ENCODE assay signal across 8 cellular contexts in the genomic region with DNA sequence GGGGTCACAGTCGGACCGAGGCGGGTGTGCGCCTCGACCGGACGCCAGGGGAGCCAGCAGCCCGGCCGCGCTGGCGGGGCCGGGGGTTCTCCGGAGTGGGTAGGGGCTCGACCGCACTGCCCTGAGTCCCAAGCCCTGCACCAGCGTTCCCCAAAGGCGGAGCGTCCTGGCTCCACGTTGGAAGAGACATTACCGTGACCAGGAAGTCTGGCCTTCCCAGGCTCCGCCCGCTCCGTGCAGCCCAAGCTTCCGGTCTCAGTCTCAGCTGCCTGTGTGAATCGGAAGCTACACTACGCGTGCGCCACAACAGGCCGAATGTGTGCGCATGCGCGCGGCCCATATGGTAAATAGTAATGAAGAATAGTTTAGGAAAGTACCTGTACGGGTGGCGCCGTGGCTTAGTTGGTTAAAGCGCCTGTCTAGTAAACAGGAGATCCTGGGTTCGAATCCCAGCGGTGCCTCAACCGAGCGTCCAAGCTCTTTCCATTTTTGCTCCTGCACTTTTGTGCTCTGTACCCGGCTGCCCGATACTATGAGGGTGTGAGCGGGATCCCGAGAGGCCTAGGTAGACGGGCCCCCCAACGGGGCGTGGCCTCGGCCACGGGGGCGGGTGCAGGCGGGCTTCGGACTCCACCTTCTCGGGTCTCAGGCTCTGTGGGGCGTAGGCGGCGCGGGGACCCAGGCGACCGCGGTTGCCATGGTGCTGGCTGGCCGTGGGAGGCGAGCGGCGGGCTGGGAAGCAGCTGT. TPM values are rescaled to one million over a fixed set of nuclear protein-coding genes. Genes with fewer than 3 reads are reported as not detected.
DNase-seq lines count a peak whose midpoint lies in the region; ATAC-seq and TF ChIP-seq lines count a peak whose summit lies in the region.

No MANE protein-coding gene starts in this region.

- H3K9ac ChIP-seq in SU-DHL-6 (ENCODE audit: low read length) = peak overlapping the region; percentile 92
- H3K9ac ChIP-seq in adipocyte (ENCODE audit: low read length) = peak overlapping the region; percentile 97

- H3K36me3 ChIP-seq in SU-DHL-6 (ENCODE audit: low read length) (no peaks in the 10 kb centered on the region), adipocyte (ENCODE audit: control insufficient read depth, insufficient read depth, low read length, severe bottlenecking) (no peaks in the 10 kb centered on the region), heart left ventricle (no peaks in the 10 kb centered on the region), upper lobe of left lung (no peaks in the 10 kb centered on the region)

- H3K27ac ChIP-seq in SU-DHL-6 (ENCODE audit: low read depth, low read length) = peak overlapping the region; percentile 58
- H3K27ac ChIP-seq in heart left ventricle = peak overlapping the region; percentile 85 to 98 (median 94)
- H3K27ac ChIP-seq in upper lobe of left lung = peak overlapping the region; percentile 91 to 96 (median 92)

- no peak for TF ChIP-seq EP300 in upper lobe of left lung (IDR thresholded peaks at IDR 0.05)

- peak overlapping the region; percentile 90 for H2AFZ ChIP-seq in SU-DHL-6 (ENCODE audit: low read depth, low read length, severe bottlenecking)

- intact Hi-C loops in heart left ventricle (cut with DNase I) = loop anchor here in 1 of 10 donors (5.0 to 10.0 kb wide), 2 partner anchors 202 to 995 kb away; partner anchors contain the start of genes CEP89, FAAP24 and LSM14A

- peak overlapping the region; percentile 84 for H3K4me2 ChIP-seq in SU-DHL-6 (ENCODE audit: low read depth, low read length, poor library complexity, severe bottlenecking)

- H3K27me3 ChIP-seq in SU-DHL-6 (ENCODE audit: low read length) (no peaks in the 10 kb centered on the region), adipocyte (replicated peaks; ENCODE audit: control insufficient read depth, insufficient read depth, low read length) (no peaks in the 10 kb centered on the region), heart left ventricle (no peaks in the 10 kb centered on the region), upper lobe of left lung (no peaks in the 10 kb centered on the region)

- H3K79me2 ChIP-seq in SU-DHL-6 (ENCODE audit: insufficient read depth, low read length) = no peaks in the 10 kb centered on the region

- H3K9me3 ChIP-seq in SU-DHL-6 (ENCODE audit: insufficient read depth, low read length) (no peaks in the 10 kb centered on the region), adipocyte (ENCODE audit: control insufficient read depth, low read length) (no peaks in the 10 kb centered on the region), heart left ventricle (no peaks in the 10 kb centered on the region), upper lobe of left lung (no peaks in the 10 kb centered on the region)

- H3K4me3 ChIP-seq in SU-DHL-6 (ENCODE audit: insufficient read depth, low read length, poor library complexity, severe bottlenecking) (peak overlapping the region; percentile 83), adipocyte (ENCODE audit: low read length) (peak overlapping the region; percentile 97), heart left ventricle (peak overlapping the region; percentile 64 to 99 (median 88)), upper lobe of left lung (peak overlapping the region; percentile 45 to 98 (median 84))

- H4K20me1 ChIP-seq in SU-DHL-6 (ENCODE audit: low read depth, low read length) = no peaks in the 10 kb centered on the region

- 0 to 1% (median 0%) methylated on average over 28 to 65 of the region's 65 CpGs for WGBS in heart left ventricle, 4 donors
- 0% methylated on average over 43 of the region's 65 CpGs; no CpG with 5 or more reads in 1 of the 2 donors for WGBS in upper lobe of left lung, 2 donors

- no peaks in the 10 kb centered on the region for H3K9me2 ChIP-seq in SU-DHL-6 (replicated peaks; ENCODE audit: insufficient read depth, low read length)

- DNase-seq in NCI-H128 (lab: John Stamatoyannopoulos, UW; ENCODE audit: unreplicated experiment) = peak; percentile 95
- peak; percentile 99 for DNase-seq in adipocyte (ENCODE audit: low read depth)
- peak; percentile 94 to 97 (median 97) for DNase-seq in heart left ventricle
- DNase-seq in pons (ENCODE audit: low spot score) = peak; percentile 98
- peak; percentile 97 to 100 for DNase-seq in upper lobe of left lung

- ATAC-seq in HG02678 (IDR thresholded peaks at IDR 0.05; ENCODE audit: unreplicated experiment) = peak; percentile 82
- ATAC-seq in heart left ventricle = peak; percentile 94 to 96 (median 95)
- ATAC-seq in upper lobe of left lung (ENCODE audit: low FRiP score in 2 of 2) = peak; percentile 95 to 97

- no peaks in the 10 kb centered on the region for H3F3A ChIP-seq in SU-DHL-6 (ENCODE audit: insufficient read depth)

- peaks cover 23% of the 10 kb centered on the region for H3K4me1 ChIP-seq in adipocyte (ENCODE audit: control insufficient read depth, insufficient read depth, low read length)
- H3K4me1 ChIP-seq in heart left ventricle = peaks cover 0 to 32% (median 21%) of the 10 kb centered on the region in 12 donors
- peaks cover 16 to 28% (median 18%) of the 10 kb centered on the region in 4 donors for H3K4me1 ChIP-seq in upper lobe of left lung

- TF ChIP-seq POLR2A in heart left ventricle (IDR thresholded peaks at IDR 0.05) = peak in 1 of 2 donors; percentile 78
- TF ChIP-seq POLR2A in upper lobe of left lung (IDR thresholded peaks at IDR 0.05) = peak in 3 of 4 donors; percentile 66 to 88 (median 74)

- TF ChIP-seq CTCF in GM12872 (IDR thresholded peaks at IDR 0.05; ENCODE audit: insufficient read depth, low read depth, low read length) (peak; percentile 30; the same call in 1 of the 3 replicates), SU-DHL-6 (IDR thresholded peaks at IDR 0.05; ENCODE audit: insufficient read depth, low read length, poor library complexity, severe bottlenecking) (no peak), heart left ventricle (IDR thresholded peaks at IDR 0.05) (peak in 3 of 12 donors; percentile 10 to 39 (median 19)), upper lobe of left lung (IDR thresholded peaks at IDR 0.05) (peak in 4 of 6 experiments; percentile 31 to 61 (median 42))

RNA-seq across cellular contexts. Expression of gene LRP3, which starts 17.3 kb away (rescaled TPM):
- total RNA-seq in heart left ventricle (10 to 100 TPM; 16.0 to 31.7 (median 18.7) TPM), upper lobe of left lung (10 to 100 TPM in 4 of 6 donors, 1 to 10 TPM in 2; 8.2 to 29.7 (median 19.0) TPM)
- 10 to 100 TPM in 1 of 2 donors, 1 to 10 TPM in 1; 8.2 to 15.8 TPM for polyA plus RNA-seq in heart left ventricle

RNA-seq across cellular contexts. Expression of gene WDR88, which starts 44.9 kb away (rescaled TPM):
- under 1 TPM in 1 of 9 donors, not detected in 8; 0.16 TPM for total RNA-seq in heart left ventricle
- not detected for polyA plus RNA-seq in heart left ventricle
- total RNA-seq in upper lobe of left lung = under 1 TPM in 1 of 6 donors, not detected in 5; 0.34 TPM

RNA-seq across cellular contexts. Expression of gene SLC7A10, which starts 48.8 kb away (rescaled TPM):
- 1 to 10 TPM in 1 of 9 donors, under 1 TPM in 3, not detected in 5; 0.23 to 2.3 (median 0.41) TPM for total RNA-seq in heart left ventricle
- polyA plus RNA-seq in heart left ventricle = under 1 TPM; 0.11 to 0.35 TPM
- total RNA-seq in upper lobe of left lung = 1 to 10 TPM in 1 of 6 donors, under 1 TPM in 3, not detected in 2; 0.29 to 2.1 (median 0.47) TPM

Comparison
In these comparisons a context has a peak if more than half of its experiments do, and no peak if none do; other contexts are left out.
1. Peak in every context shown above with its lines: DNase-seq, ATAC-seq, H3K4me3 ChIP-seq and H3K27ac ChIP-seq.